In the genomic region with DNA sequence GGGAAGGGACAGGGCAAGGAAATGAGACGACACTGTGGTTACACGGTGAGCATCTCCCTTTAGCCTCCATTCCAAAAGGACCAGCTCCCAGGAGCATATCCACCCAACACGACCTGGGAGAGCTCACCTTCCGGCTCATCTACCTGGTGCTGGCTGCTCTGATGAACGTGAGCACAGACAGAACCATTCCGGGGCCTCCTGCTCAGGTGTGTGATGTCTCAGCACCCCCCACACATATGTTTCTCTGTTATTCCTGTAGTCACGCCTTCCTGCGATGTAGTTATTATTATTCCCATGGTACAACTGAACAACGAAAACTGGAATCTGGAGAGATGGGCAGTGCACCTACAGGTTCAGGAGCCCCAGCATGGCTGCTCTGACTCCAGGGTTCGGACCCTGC, we compare ENCODE assay signal across 33 cellular contexts. TPM values are rescaled to one million over a fixed set of nuclear protein-coding genes. Genes with fewer than 3 reads are reported as not detected.
"Had no signal": no experiment of that assay in that cellular context is flagged by ENCODE, and none has a peak within 500 bp of the region (broad histone marks: within the 10 kb centered on the region; RNA-seq: fewer than 3 reads in every experiment).

No MANE protein-coding gene starts in this region.

- ATAC-seq: activated CD4-positive, alpha-beta T cell treated with anti-CD3 and anti-CD28 coated beads for 36 hours; activated CD8-positive, alpha-beta memory T cell treated with anti-CD3 and anti-CD28 coated beads, Interleukin-2, amount 10 ng/mL, durations not matched to agents 7 days and 5 days; activated CD8-positive, alpha-beta T cell treated with anti-CD3 and anti-CD28 coated beads, Interleukin-2, amount 10 ng/mL, durations not matched to agents 7 days and 5 days; activated naive CD8-positive, alpha-beta T cell treated with anti-CD3 and anti-CD28 coated beads, Interleukin-2, amount 50 U/mL, for 24 hours; body of pancreas; esophagus mucosa had no signal

- H3K4me3 ChIP-seq: adrenal gland, body of pancreas had no signal

- H3K4me1 ChIP-seq: adrenal gland, body of pancreas had no signal

- DNase-seq: activated CD4-positive, alpha-beta memory T cell treated with anti-CD3 and anti-CD28 coated beads for 36 hours; activated CD4-positive, alpha-beta T cell treated with anti-CD3 and anti-CD28 coated beads for 36 hours; activated CD4-positive, alpha-beta T cell treated with anti-CD3 and anti-CD28 coated beads, Interleukin-2, amount 10 ng/mL, durations not matched to agents 24 days and 14 days; activated CD4-positive, CD25-positive, alpha-beta regulatory T cell; activated CD4-positive, CD25-positive, alpha-beta regulatory T cell treated with anti-CD3 and anti-CD28 coated beads, Interleukin-2, amount 50 U/mL, for 72 hours; activated CD8-positive, alpha-beta memory T cell treated with anti-CD3 and anti-CD28 coated beads, Interleukin-2, amount 10 ng/mL, durations not matched to agents 7 days and 5 days; activated CD8-positive, alpha-beta memory T cell treated with anti-CD3 and anti-CD28 coated beads, Interleukin-2, amount 50 U/mL, for 4 hours; activated CD8-positive, alpha-beta T cell treated with anti-CD3 and anti-CD28 coated beads, Interleukin-2, amount 10 ng/mL, durations not matched to agents 7 days and 5 days; activated effector memory CD4-positive, alpha-beta T cell treated with anti-CD3 and anti-CD28 coated beads, Interleukin-2, amount 50 U/mL, for 16 hours; activated naive CD4-positive, alpha-beta T cell treated with anti-CD3 and anti-CD28 coated beads for 36 hours; activated naive CD8-positive, alpha-beta T cell treated with anti-CD3 and anti-CD28 coated beads for 36 hours; activated naive CD8-positive, alpha-beta T cell treated with anti-CD3 and anti-CD28 coated beads, Interleukin-2, amount 50 U/mL, for 24 hours; activated T-cell treated with anti-CD3 and anti-CD28 coated beads, Interleukin-2, amount 50 U/mL, for 1 hour; activated T-cell treated with anti-CD3 and anti-CD28 coated beads, Interleukin-2, amount 50 U/mL, for 48 hours; amygdala; aorta; body of pancreas; caudate nucleus; cortex of kidney; dermis blood vessel endothelial cell; effector CD8-positive, alpha-beta T cell; foreskin fibroblast; T-helper 2 cell had no signal

- H3K27ac ChIP-seq: adrenal gland, body of pancreas had no signal

- FAIRE-seq: colon, frontal cortex had no signal

- H3K36me3 ChIP-seq: adrenal gland had no signal

- H3K9me3 ChIP-seq: adrenal gland, body of pancreas had no signal

RNA-seq across cellular contexts. Expression of gene GPR26, which starts 20.5 kb away (rescaled TPM):
- total RNA-seq: activated CD4-positive, alpha-beta memory T cell treated with anti-CD3 and anti-CD28 coated beads for 36 hours; activated CD4-positive, alpha-beta T cell treated with anti-CD3 and anti-CD28 coated beads for 36 hours; activated CD4-positive, alpha-beta T cell treated with anti-CD3 and anti-CD28 coated beads, Interleukin-2, amount 10 ng/mL, durations not matched to agents 24 days and 14 days; activated CD8-positive, alpha-beta memory T cell treated with anti-CD3 and anti-CD28 coated beads for 36 hours; activated CD8-positive, alpha-beta memory T cell treated with anti-CD3 and anti-CD28 coated beads, Interleukin-2, amount 10 ng/mL, durations not matched to agents 7 days and 5 days; activated CD8-positive, alpha-beta T cell treated with anti-CD3 and anti-CD28 coated beads, Interleukin-2, amount 10 ng/mL, durations not matched to agents 7 days and 5 days; activated naive CD4-positive, alpha-beta T cell treated with anti-CD3 and anti-CD28 coated beads for 36 hours; activated naive CD8-positive, alpha-beta T cell treated with anti-CD3 and anti-CD28 coated beads for 36 hours; activated T-helper 1 cell treated with anti-CD3 and anti-CD28 coated beads, Interleukin-12 subunit alpha, Interleukin-12 subunit beta, Interleukin-2, Interleukin-4 antibody, amounts not matched to agents 30 ng/mL and 10 ng/mL and 1 ng/mL, durations not matched to agents 14 hours and 24 hours and 36 hours; activated T-helper 2 cell treated with anti-CD3 and anti-CD28 coated beads, Interferon-gamma antibody, Interleukin-2, Interleukin-4, amounts not matched to agents 10 μg/mL and 5 μg/mL and 100 μg/mL, durations not matched to agents 14 hours and 24 hours and 36 hours; adrenal gland; aorta; body of pancreas; chondrocyte; dermis blood vessel endothelial cell; epithelial cell of proximal tubule; esophagus mucosa; T-helper 1 cell treated with Interleukin-12 subunit alpha and Interleukin-12 subunit beta and Interleukin-4 antibody, amounts not matched to agents 30 ng/mL and 1 ng/mL, for 36 hours had no signal
- polyA plus RNA-seq: adrenal gland, aorta had no signal
